In genomic region chr4:849478-850175, GRCh38 we compare ENCODE assay signal across 16 cellular contexts. TPM values are rescaled to one million over a fixed set of nuclear protein-coding genes. Genes with fewer than 3 reads are reported as not detected.
DNase-seq lines count a peak whose midpoint lies in the region; ATAC-seq and TF ChIP-seq lines count a peak whose summit lies in the region.
"Had no signal": no experiment of that assay in that cellular context is flagged by ENCODE, and none has a peak within 500 bp of the region (broad histone marks: within the 10 kb centered on the region; RNA-seq: fewer than 3 reads in every experiment).

No MANE protein-coding gene starts in this region.

- H3K27ac ChIP-seq in WERI-Rb-1: peak overlapping the region; percentile 92
- H3K27ac ChIP-seq in upper lobe of right lung: no peak overlapping the region
- H3K27ac ChIP-seq in CD8-positive, alpha-beta T cell (ENCODE audit: low read depth, low read length): no peak overlapping the region
- H3K27ac ChIP-seq in Karpas-422 (ENCODE audit: low read length): no peak overlapping the region
- H3K27ac ChIP-seq: BLaER1 treated with 17β-estradiol and CSF1 and Interleukin-3, amounts not matched to agents 10 nM and 100 nM; KMS-11 had no signal

- H3K4me1 ChIP-seq in upper lobe of right lung: no peaks in the 10 kb centered on the region
- H3K4me1 ChIP-seq in CD8-positive, alpha-beta T cell (ENCODE audit: insufficient read depth, low read length): no peaks in the 10 kb centered on the region
- no peaks in the 10 kb centered on the region for H3K4me1 ChIP-seq in Karpas-422 (ENCODE audit: low read length)

- H3K4me3 Mint-ChIP-seq in glutamatergic neuron (ENCODE audit: unreplicated experiment): no peak overlapping the region
- no peak overlapping the region for H3K4me3 Mint-ChIP-seq in CD8-positive, alpha-beta T cell
- H3K4me3 Mint-ChIP-seq: H9 had no signal

- H3K27me3 Mint-ChIP-seq in glutamatergic neuron (ENCODE audit: unreplicated experiment): peaks cover 9% of the 10 kb centered on the region
- no peaks in the 10 kb centered on the region for H3K27me3 Mint-ChIP-seq in CD8-positive, alpha-beta T cell (ENCODE audit: low read depth)

- CTCF ChIA-PET in CD8-positive, alpha-beta T cell (lab: Charles Lee): no interaction called here

- H3K4me3 ChIP-seq in WERI-Rb-1 (ENCODE audit: low read depth, low read length) (peak overlapping the region; percentile 41), upper lobe of right lung (no peak overlapping the region), Karpas-422 (ENCODE audit: low read length) (no peak overlapping the region)
- no peak overlapping the region for H3K4me3 ChIP-seq in CD8-positive, alpha-beta T cell (ENCODE audit: low read depth, low read length)
- H3K4me3 ChIP-seq: BLaER1 treated with 17β-estradiol and CSF1 and Interleukin-3, amounts not matched to agents 10 nM and 100 nM had no signal

- no peaks in the 10 kb centered on the region for H3K9me2 ChIP-seq in Karpas-422 (replicated peaks; ENCODE audit: insufficient read depth, low read length)

- H3K27me3 ChIP-seq in WERI-Rb-1 (ENCODE audit: insufficient read depth, low read depth, severe bottlenecking): no peaks in the 10 kb centered on the region
- H3K27me3 ChIP-seq in upper lobe of right lung: no peaks in the 10 kb centered on the region
- no peaks in the 10 kb centered on the region for H3K27me3 ChIP-seq in CD8-positive, alpha-beta T cell (ENCODE audit: insufficient read depth, low read length)
- H3K27me3 ChIP-seq in Karpas-422 (ENCODE audit: low read length): no peaks in the 10 kb centered on the region
- H3K27me3 ChIP-seq: BLaER1 treated with 17β-estradiol and CSF1 and Interleukin-3, amounts not matched to agents 10 nM and 100 nM had no signal

- H3K36me3 ChIP-seq in WERI-Rb-1 (peaks cover 45% of the 10 kb centered on the region), upper lobe of right lung (peaks cover 36% of the 10 kb centered on the region), Karpas-422 (ENCODE audit: insufficient read depth, low read length) (peaks cover 19% of the 10 kb centered on the region)
- peaks cover 13% of the 10 kb centered on the region for H3K36me3 ChIP-seq in CD8-positive, alpha-beta T cell (ENCODE audit: insufficient read depth, low read length)

- peaks cover 4% of the 10 kb centered on the region for H3K36me3 Mint-ChIP-seq in glutamatergic neuron (ENCODE audit: unreplicated experiment)
- H3K36me3 Mint-ChIP-seq in CD8-positive, alpha-beta T cell: peaks cover 37% of the 10 kb centered on the region

- peaks cover 14% of the 10 kb centered on the region for H3K4me1 Mint-ChIP-seq in glutamatergic neuron (ENCODE audit: low read depth, unreplicated experiment)
- H3K4me1 Mint-ChIP-seq in CD8-positive, alpha-beta T cell (ENCODE audit: low read depth): no peaks in the 10 kb centered on the region
- H3K4me1 Mint-ChIP-seq: H9 had no signal

- no peak overlapping the region for H3K27ac Mint-ChIP-seq in glutamatergic neuron (ENCODE audit: unreplicated experiment)
- no peak overlapping the region for H3K27ac Mint-ChIP-seq in CD8-positive, alpha-beta T cell

- POLR2A ChIA-PET in CD8-positive, alpha-beta T cell (lab: Charles Lee): no interaction called here

- no peak overlapping the region for H3K9ac ChIP-seq in Karpas-422 (ENCODE audit: low read length)
- H3K9ac ChIP-seq: BLaER1 treated with 17β-estradiol and CSF1 and Interleukin-3, amounts not matched to agents 10 nM and 100 nM; KMS-11 had no signal

- intact Hi-C loops in left ventricle myocardium superior (cut with micrococcal nuclease) (no loop called here), cardiac septum (cut with DNase I) (no loop called here), upper lobe of right lung (cut with DNase I) (no loop called here)
- intact Hi-C loops in CD8-positive, alpha-beta T cell (cut with DNase I, micrococcal nuclease): no loop called here

- TF ChIP-seq CTCF in WERI-Rb-1 (IDR thresholded peaks at IDR 0.05; ENCODE audit: low read depth, low read length) (no peak), glutamatergic neuron (IDR thresholded peaks at IDR 0.05; ENCODE audit: partially characterized antibody, unreplicated experiment) (no peak), upper lobe of right lung (IDR thresholded peaks at IDR 0.05) (no peak)
- no peak for TF ChIP-seq CTCF in CD8-positive, alpha-beta T cell (IDR thresholded peaks at IDR 0.05)

- H3K9me3 ChIP-seq in WERI-Rb-1 (ENCODE audit: severe bottlenecking) (peaks cover 3% of the 10 kb centered on the region), upper lobe of right lung (no peaks in the 10 kb centered on the region), Karpas-422 (ENCODE audit: low read length) (no peaks in the 10 kb centered on the region)
- no peaks in the 10 kb centered on the region for H3K9me3 ChIP-seq in CD8-positive, alpha-beta T cell (ENCODE audit: low read length)

- H3K9me3 Mint-ChIP-seq in glutamatergic neuron (ENCODE audit: unreplicated experiment): peaks cover 10% of the 10 kb centered on the region
- H3K9me3 Mint-ChIP-seq in CD8-positive, alpha-beta T cell: no peaks in the 10 kb centered on the region
- H3K9me3 Mint-ChIP-seq: H9 had no signal

- H2AFZ ChIP-seq in Karpas-422 (ENCODE audit: low read length): no peak overlapping the region

- ATAC-seq in left ventricle myocardium superior (no peak), upper lobe of right lung (peak; percentile 5)
- no peak for ATAC-seq in CD8-positive, alpha-beta T cell

- no peaks in the 10 kb centered on the region for H4K20me1 ChIP-seq in Karpas-422 (ENCODE audit: insufficient read depth, low read depth, low read length)

- peak; percentile 24 for DNase-seq in left ventricle myocardium superior
- DNase-seq in cardiac septum (ENCODE audit: low spot score): no peak
- peak; percentile 62 for DNase-seq in WERI-Rb-1
- peak; percentile 18 for DNase-seq in glutamatergic neuron
- DNase-seq in upper lobe of right lung: peak; percentile 56
- DNase-seq in CD8-positive, alpha-beta T cell: no peak
- no peak for DNase-seq in mesenteric fat pad (ENCODE audit: low spot score)
- DNase-seq in Karpas-422: no peak
- DNase-seq: DMS79 treated with DMSO at 0.1 percent for 48 hours, H9, NCI-H1048, NCI-H1436, NCI-H1930, NCI-H226 had no signal

- no peak overlapping the region for H3K4me2 ChIP-seq in Karpas-422 (ENCODE audit: low read depth, low read length, poor library complexity, severe bottlenecking)
- H3K4me2 ChIP-seq: KMS-11 had no signal

- no peaks in the 10 kb centered on the region for H3K79me2 ChIP-seq in Karpas-422 (ENCODE audit: low read length)

RNA-seq across cellular contexts. Expression of gene CPLX1, which starts 23.7 kb away (rescaled TPM):
- total RNA-seq in left ventricle myocardium superior (4.4 TPM), cardiac septum (9.4 TPM), glutamatergic neuron (ENCODE audit: unreplicated experiment) (115 TPM), upper lobe of right lung (5.2 TPM), mesenteric fat pad (3.0 TPM)
- total RNA-seq in CD8-positive, alpha-beta T cell: 1 to 10 TPM; 1.1 to 1.2 TPM
- total RNA-seq in Karpas-422 (2014; rRNA removed; shearing (Covaris generic); ENCODE audit: low replicate concordance): 0.40 and 3.1 TPM in 2 replicates

Comparison
In these comparisons a context has a peak if more than half of its experiments do, and no peak if none do; other contexts are left out.
1. DNase-seq: peak in left ventricle myocardium superior (single experiment), WERI-Rb-1 (single experiment), glutamatergic neuron (single experiment) and upper lobe of right lung (single experiment); none in cardiac septum (single experiment), CD8-positive, alpha-beta T cell (0 of 7), mesenteric fat pad (single experiment) and Karpas-422 (single experiment).
2. RNA of gene CPLX1, which starts 23.7 kb away (total RNA-seq): 115 TPM in glutamatergic neuron (single experiment); 9.4 TPM in cardiac septum (single experiment), 5.2 TPM in upper lobe of right lung (single experiment), 4.4 TPM in left ventricle myocardium superior (single experiment), 0.40 to 3.1 TPM in Karpas-422, 3.0 TPM in mesenteric fat pad (single experiment) and 1.1 to 1.2 TPM in CD8-positive, alpha-beta T cell; every median in the first group is over 10 times any median in the second.